2 cellular contexts compared by ENCODE assay signal in genomic region chr13:102703721-102704035, GRCh38.
TF ChIP-seq lines count a peak whose summit lies in the region.

No MANE protein-coding gene starts in this region.

TF ChIP-seq in SK-N-SH, 30 proteins besides CTCF, POLR2A, EP300 and RAD21:
- TF ChIP-seq PBX3 (IDR thresholded peaks at IDR 0.05) = no peak
- TF ChIP-seq RCOR1 (IDR thresholded peaks at IDR 0.05; ENCODE audit: low read length) = no peak
- no peak for TF ChIP-seq GABPA (IDR thresholded peaks at IDR 0.05; ENCODE audit: low read depth)
- no peak for TF ChIP-seq FOXJ3 (CRISPR knock-in tag; IDR thresholded peaks at IDR 0.05)
- TF ChIP-seq FOXM1 (IDR thresholded peaks at IDR 0.05; ENCODE audit: low read depth) = no peak
- TF ChIP-seq CHD2 (IDR thresholded peaks at IDR 0.05; ENCODE audit: low read length, partially characterized antibody) = no peak
- TF ChIP-seq ZBTB33 (IDR thresholded peaks at IDR 0.05; ENCODE audit: borderline replicate concordance, low read depth) = no peak
- TF ChIP-seq, protein P1, sequence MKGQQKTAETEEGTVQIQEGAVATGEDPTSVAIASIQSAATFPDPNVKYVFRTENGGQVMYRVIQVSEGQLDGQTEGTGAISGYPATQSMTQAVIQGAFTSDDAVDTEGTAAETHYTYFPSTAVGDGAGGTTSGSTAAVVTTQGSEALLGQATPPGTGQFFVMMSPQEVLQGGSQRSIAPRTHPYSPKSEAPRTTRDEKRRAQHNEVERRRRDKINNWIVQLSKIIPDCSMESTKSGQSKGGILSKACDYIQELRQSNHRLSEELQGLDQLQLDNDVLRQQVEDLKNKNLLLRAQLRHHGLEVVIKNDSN (IDR thresholded peaks at IDR 0.05; ENCODE audit: borderline replicate concordance, low read depth) = no peak
TF ChIP-seq in SK-N-SH: peak in this region for 0.

TF ChIP-seq in SK-N-SH treated with all-trans-retinoic acid at 6 μM for 48 hours, 23 proteins besides CTCF, POLR2A, EP300 and RAD21 (continued from another document):
- TF ChIP-seq, protein P2, sequence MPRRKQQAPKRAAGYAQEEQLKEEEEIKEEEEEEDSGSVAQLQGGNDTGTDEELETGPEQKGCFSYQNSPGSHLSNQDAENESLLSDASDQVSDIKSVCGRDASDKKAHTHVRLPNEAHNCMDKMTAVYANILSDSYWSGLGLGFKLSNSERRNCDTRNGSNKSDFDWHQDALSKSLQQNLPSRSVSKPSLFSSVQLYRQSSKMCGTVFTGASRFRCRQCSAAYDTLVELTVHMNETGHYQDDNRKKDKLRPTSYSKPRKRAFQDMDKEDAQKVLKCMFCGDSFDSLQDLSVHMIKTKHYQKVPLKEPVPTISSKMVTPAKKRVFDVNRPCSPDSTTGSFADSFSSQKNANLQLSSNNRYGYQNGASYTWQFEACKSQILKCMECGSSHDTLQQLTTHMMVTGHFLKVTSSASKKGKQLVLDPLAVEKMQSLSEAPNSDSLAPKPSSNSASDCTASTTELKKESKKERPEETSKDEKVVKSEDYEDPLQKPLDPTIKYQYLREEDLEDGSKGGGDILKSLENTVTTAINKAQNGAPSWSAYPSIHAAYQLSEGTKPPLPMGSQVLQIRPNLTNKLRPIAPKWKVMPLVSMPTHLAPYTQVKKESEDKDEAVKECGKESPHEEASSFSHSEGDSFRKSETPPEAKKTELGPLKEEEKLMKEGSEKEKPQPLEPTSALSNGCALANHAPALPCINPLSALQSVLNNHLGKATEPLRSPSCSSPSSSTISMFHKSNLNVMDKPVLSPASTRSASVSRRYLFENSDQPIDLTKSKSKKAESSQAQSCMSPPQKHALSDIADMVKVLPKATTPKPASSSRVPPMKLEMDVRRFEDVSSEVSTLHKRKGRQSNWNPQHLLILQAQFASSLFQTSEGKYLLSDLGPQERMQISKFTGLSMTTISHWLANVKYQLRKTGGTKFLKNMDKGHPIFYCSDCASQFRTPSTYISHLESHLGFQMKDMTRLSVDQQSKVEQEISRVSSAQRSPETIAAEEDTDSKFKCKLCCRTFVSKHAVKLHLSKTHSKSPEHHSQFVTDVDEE (CRISPR knock-in tag; IDR thresholded peaks at IDR 0.05) = no peak
- TF ChIP-seq, protein P3, sequence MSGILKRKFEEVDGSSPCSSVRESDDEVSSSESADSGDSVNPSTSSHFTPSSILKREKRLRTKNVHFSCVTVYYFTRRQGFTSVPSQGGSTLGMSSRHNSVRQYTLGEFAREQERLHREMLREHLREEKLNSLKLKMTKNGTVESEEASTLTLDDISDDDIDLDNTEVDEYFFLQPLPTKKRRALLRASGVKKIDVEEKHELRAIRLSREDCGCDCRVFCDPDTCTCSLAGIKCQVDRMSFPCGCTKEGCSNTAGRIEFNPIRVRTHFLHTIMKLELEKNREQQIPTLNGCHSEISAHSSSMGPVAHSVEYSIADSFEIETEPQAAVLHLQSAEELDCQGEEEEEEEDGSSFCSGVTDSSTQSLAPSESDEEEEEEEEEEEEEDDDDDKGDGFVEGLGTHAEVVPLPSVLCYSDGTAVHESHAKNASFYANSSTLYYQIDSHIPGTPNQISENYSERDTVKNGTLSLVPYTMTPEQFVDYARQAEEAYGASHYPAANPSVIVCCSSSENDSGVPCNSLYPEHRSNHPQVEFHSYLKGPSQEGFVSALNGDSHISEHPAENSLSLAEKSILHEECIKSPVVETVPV (CRISPR knock-in tag; IDR thresholded peaks at IDR 0.05) = no peak
- TF ChIP-seq TOX (CRISPR knock-in tag; IDR thresholded peaks at IDR 0.05; ENCODE audit: borderline replicate concordance) (no peak), ESRRG (CRISPR knock-in tag; IDR thresholded peaks at IDR 0.05) (no peak), ZNF8 (CRISPR knock-in tag; IDR thresholded peaks at IDR 0.05) (no peak), ZFP30 (CRISPR knock-in tag; IDR thresholded peaks at IDR 0.05) (no peak), CSDC2 (CRISPR knock-in tag; IDR thresholded peaks at IDR 0.05) (no peak), ZC3H10 (CRISPR knock-in tag; IDR thresholded peaks at IDR 0.05) (no peak)
